15 cellular contexts compared by ENCODE assay signal in the genomic region with DNA sequence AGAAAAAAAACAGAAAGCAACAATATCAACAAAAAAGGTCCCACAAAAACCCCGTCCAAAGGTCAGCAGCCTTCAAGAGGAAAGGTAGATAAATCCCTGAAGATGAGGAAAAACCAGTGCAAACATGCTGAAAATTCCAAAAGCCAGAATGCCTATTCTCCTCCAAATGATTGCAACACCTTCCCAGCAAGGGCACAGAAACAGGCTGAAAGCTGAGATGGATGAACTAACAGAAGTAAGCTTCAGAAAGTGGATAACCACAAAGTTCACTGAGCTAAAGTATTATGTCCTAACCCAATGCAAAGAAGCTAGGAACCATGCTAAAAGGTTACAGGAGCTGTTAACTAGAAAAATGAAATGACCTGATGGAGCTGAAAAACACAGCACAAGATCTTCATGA.
DNase-seq lines count a peak whose midpoint lies in the region; ATAC-seq and TF ChIP-seq lines count a peak whose summit lies in the region.
"Had no signal": no experiment of that assay in that cellular context is flagged by ENCODE, and none has a peak within 500 bp of the region (broad histone marks: within the 10 kb centered on the region; RNA-seq: fewer than 3 reads in every experiment).

No MANE protein-coding gene starts in this region.

- no peaks in the 10 kb centered on the region for H3K36me3 Mint-ChIP-seq in CD8-positive, alpha-beta T cell

- POLR2A ChIA-PET in CD8-positive, alpha-beta T cell (lab: Charles Lee) = no interaction called here

- no peak overlapping the region for H3K27ac ChIP-seq in MM.1S (ENCODE audit: low read length)
- no peak overlapping the region for H3K27ac ChIP-seq in CD8-positive, alpha-beta T cell (ENCODE audit: low read depth, low read length)
- H3K27ac ChIP-seq: GM23248 had no signal

- no peaks in the 10 kb centered on the region for H3K27me3 ChIP-seq in MM.1S (replicated peaks; ENCODE audit: insufficient read depth, low read length)
- H3K27me3 ChIP-seq in CD8-positive, alpha-beta T cell (ENCODE audit: insufficient read depth, low read length) = no peaks in the 10 kb centered on the region

- CTCF ChIA-PET in CD8-positive, alpha-beta T cell (lab: Charles Lee) = no interaction called here

- no peak overlapping the region for H3K4me3 ChIP-seq in AG10803 (ENCODE audit: low read length)
- H3K4me3 ChIP-seq in choroid plexus epithelial cell (ENCODE audit: low read depth, low read length) = no peak overlapping the region
- no peak overlapping the region for H3K4me3 ChIP-seq in skeletal muscle cell (ENCODE audit: low read depth, low read length)
- H3K4me3 ChIP-seq in MM.1S (ENCODE audit: low read length) = no peak overlapping the region
- H3K4me3 ChIP-seq in CD8-positive, alpha-beta T cell (ENCODE audit: low read depth, low read length) = no peak overlapping the region
- H3K4me3 ChIP-seq: GM23248 had no signal

- no peaks in the 10 kb centered on the region for H3K79me2 ChIP-seq in MM.1S (ENCODE audit: low read length)

- no peaks in the 10 kb centered on the region for H3K9me2 ChIP-seq in MM.1S (replicated peaks; ENCODE audit: insufficient read depth, low read length)

- intact Hi-C loops in CD8-positive, alpha-beta T cell (cut with DNase I, micrococcal nuclease) = no loop called here

- no peaks in the 10 kb centered on the region for H4K20me1 ChIP-seq in MM.1S (ENCODE audit: insufficient read depth, low read length)

- peaks cover 23% of the 10 kb centered on the region for H3K9me3 Mint-ChIP-seq in CD8-positive, alpha-beta T cell

- H3K27ac Mint-ChIP-seq in CD8-positive, alpha-beta T cell = no peak overlapping the region
- H3K27ac Mint-ChIP-seq: B cell; CD4-positive, alpha-beta T cell had no signal

- H3K27me3 Mint-ChIP-seq in CD8-positive, alpha-beta T cell (ENCODE audit: low read depth) = peaks cover 2% of the 10 kb centered on the region
- H3K27me3 Mint-ChIP-seq: B cell; CD4-positive, alpha-beta T cell had no signal

- no peaks in the 10 kb centered on the region for H3K4me1 ChIP-seq in MM.1S (ENCODE audit: low read length)
- H3K4me1 ChIP-seq in CD8-positive, alpha-beta T cell (ENCODE audit: insufficient read depth, low read length) = no peaks in the 10 kb centered on the region

- TF ChIP-seq CTCF in AG10803 (conservative IDR thresholded peaks at IDR 0.05; ENCODE audit: low read length) = no peak
- TF ChIP-seq CTCF in choroid plexus epithelial cell (conservative IDR thresholded peaks at IDR 0.05; ENCODE audit: low read depth, low read length) = no peak
- TF ChIP-seq CTCF in MM.1S (IDR thresholded peaks at IDR 0.05; ENCODE audit: low read length) = no peak
- no peak for TF ChIP-seq CTCF in CD8-positive, alpha-beta T cell (IDR thresholded peaks at IDR 0.05)

- no peak for ATAC-seq in CD8-positive, alpha-beta T cell
- ATAC-seq: HCT116 had no signal

- no peaks in the 10 kb centered on the region for H3K36me3 ChIP-seq in MM.1S (replicated peaks; ENCODE audit: insufficient read depth, low read length)
- no peaks in the 10 kb centered on the region for H3K36me3 ChIP-seq in CD8-positive, alpha-beta T cell (ENCODE audit: insufficient read depth, low read length)

- no peaks in the 10 kb centered on the region for H3K9me3 ChIP-seq in MM.1S (replicated peaks; ENCODE audit: insufficient read depth, low read length)
- H3K9me3 ChIP-seq in CD8-positive, alpha-beta T cell (ENCODE audit: low read length) = no peaks in the 10 kb centered on the region

- no peak overlapping the region for H2AFZ ChIP-seq in MM.1S (ENCODE audit: low read length)
- H2AFZ ChIP-seq: GM23248 had no signal

- H3F3A ChIP-seq in MM.1S (ENCODE audit: insufficient read depth, low read length) = no peaks in the 10 kb centered on the region

- H3K4me2 ChIP-seq in MM.1S (ENCODE audit: low read depth, low read length) = no peak overlapping the region

- H3K9ac ChIP-seq in MM.1S (ENCODE audit: low read length) = no peak overlapping the region
- H3K9ac ChIP-seq: GM23248 had no signal

- peak; percentile 18 for DNase-seq in AG10803 (ENCODE audit: low read depth)
- peak; percentile 53 for DNase-seq in choroid plexus epithelial cell (ENCODE audit: low read depth)
- DNase-seq in fibroblast of peridontal ligament (ENCODE audit: extremely low read depth) = peak; percentile 38
- peak; percentile 27 for DNase-seq in skeletal muscle cell (ENCODE audit: low read depth)
- no peak for DNase-seq in activated gamma-delta T cell (lab: John Stamatoyannopoulos, UW)
- DNase-seq in MM.1S = no peak
- no peak for DNase-seq in CD8-positive, alpha-beta T cell
- DNase-seq: ACHN; C1 segment of cervical spinal cord; CD4-positive, alpha-beta T cell; DMS79 treated with DMSO at 0.1 percent for 48 hours; EL; GM23248 had no signal

- no peaks in the 10 kb centered on the region for H3K4me1 Mint-ChIP-seq in CD8-positive, alpha-beta T cell (ENCODE audit: low read depth)
- H3K4me1 Mint-ChIP-seq: B cell had no signal

- no peak overlapping the region for H3K4me3 Mint-ChIP-seq in CD8-positive, alpha-beta T cell
- H3K4me3 Mint-ChIP-seq: B cell; CD4-positive, alpha-beta T cell had no signal

Comparison
In these comparisons a context has a peak if more than half of its experiments do, and no peak if none do; other contexts are left out.
1. DNase-seq: peak in AG10803 (single experiment), choroid plexus epithelial cell (single experiment), fibroblast of peridontal ligament (single experiment) and skeletal muscle cell (single experiment); none in activated gamma-delta T cell (single experiment), MM.1S (single experiment) and CD8-positive, alpha-beta T cell (0 of 7).